ENCODE assay signal across 8 cellular contexts in the genomic region with DNA sequence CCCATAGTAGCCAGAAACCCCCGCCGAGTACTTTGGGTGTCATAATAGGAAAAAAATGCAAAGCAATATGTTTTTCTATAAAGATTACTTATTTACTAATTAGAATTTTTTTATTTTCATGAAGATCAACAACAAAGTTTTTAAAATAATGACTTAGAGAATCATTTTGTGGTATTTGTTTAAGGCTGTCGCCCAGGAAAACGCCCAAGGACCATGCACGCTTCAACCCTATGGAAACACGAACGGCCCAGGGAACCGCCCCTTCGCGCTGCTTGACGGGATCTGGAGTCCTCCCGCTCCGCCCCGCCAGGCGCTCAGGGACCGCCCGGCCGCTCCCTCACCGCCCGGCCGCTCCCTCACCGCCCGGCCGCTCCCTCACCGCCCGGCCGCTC. TPM values are rescaled to one million over a fixed set of nuclear protein-coding genes. Genes with fewer than 3 reads are reported as not detected.
DNase-seq lines count a peak whose midpoint lies in the region; ATAC-seq and TF ChIP-seq lines count a peak whose summit lies in the region.

No MANE protein-coding gene starts in this region.

- H3K9me3 Mint-ChIP-seq in IgD-negative memory B cell, result no peaks in the 10 kb centered on the region

- DNase-seq in COR-L47 (lab: John Stamatoyannopoulos, UW) (peak; percentile 99), SK-N-SH (no peak), hippocampal formation (lab: John Stamatoyannopoulos, UW) (peak; percentile 95 to 97), AG08396 (ENCODE audit: low spot score) (no peak)
- DNase-seq in activated naive CD4-positive, alpha-beta T cell (lab: John Stamatoyannopoulos, UW), result peak; percentile 68 to 83 (median 81)
- DNase-seq in stimulated activated CD4-positive, alpha-beta T cell treated with anti-CD3 and anti-CD28 coated beads, Interleukin-15, amount 100 ng/mL, for 48 hours (ENCODE audit: low read depth in 2 of 2), result peak; percentile 83 to 88

- ATAC-seq in GM21717 (IDR thresholded peaks at IDR 0.05; ENCODE audit: unreplicated experiment), result peak; percentile 84

- WGBS in SK-N-SH (ENCODE audit: low lambda C conversion rate), result 5% methylated on average over 21 of the region's 27 CpGs

- peaks cover 21% of the 10 kb centered on the region; the same call in 1 of the 2 replicates for H4K20me1 ChIP-seq in SK-N-SH (ENCODE audit: insufficient read depth)

- no peak for TF ChIP-seq RAD21 in SK-N-SH (IDR thresholded peaks at IDR 0.05; ENCODE audit: low read length)

- H3F3A ChIP-seq in SK-N-SH (replicated peaks; ENCODE audit: insufficient read depth), result peaks cover 4% of the 10 kb centered on the region

- peak overlapping the region; percentile 16 to 48; a peak in 2 of 4 replicates for H3K27ac ChIP-seq in SK-N-SH (ENCODE audit: low read depth in 2 of 2, low read length in 1 of 2)

- no peaks in the 10 kb centered on the region for H3K9me2 ChIP-seq in SK-N-SH

- no peaks in the 10 kb centered on the region for H3K27me3 ChIP-seq in SK-N-SH (ENCODE audit: insufficient read depth)

- peak overlapping the region; percentile 94 to 96 (median 94) for H3K4me3 Mint-ChIP-seq in IgD-negative memory B cell

- no peaks in the 10 kb centered on the region for H3K9me3 ChIP-seq in SK-N-SH

- H3K79me2 ChIP-seq in SK-N-SH (ENCODE audit: insufficient read depth), result peaks cover 46% of the 10 kb centered on the region

- H2AFZ ChIP-seq in SK-N-SH (ENCODE audit: low read depth), result peak overlapping the region; percentile 79

- CTCF ChIA-PET in SK-N-SH (lab: Yijun Ruan, JAX), result interaction anchor here (2.4 kb wide), 1 partner anchor 13 kb away, joined by 5 read pairs; no protein-coding TSS in a partner anchor

- H3K36me3 ChIP-seq in SK-N-SH (replicated peaks in 1 of 2; ENCODE audit: control insufficient read depth in 1 of 2, insufficient read depth in 2 of 2, low read length in 1 of 2), result peaks cover 17 to 29% of the 10 kb centered on the region in 2 experiments

- peaks cover 4 to 7% (median 6%) of the 10 kb centered on the region in 3 donors for H3K4me1 Mint-ChIP-seq in IgD-negative memory B cell

- peaks cover 2 to 8% of the 10 kb centered on the region in 2 experiments; a peak in 3 of 4 replicates for H3K4me1 ChIP-seq in SK-N-SH (ENCODE audit: control insufficient read depth in 1 of 2, insufficient read depth in 2 of 2, low read depth in 1 of 2, low read length in 1 of 2)

- no peak for TF ChIP-seq CTCF in SK-N-SH (IDR thresholded peaks at IDR 0.05)

- no peaks in the 10 kb centered on the region for H3K27me3 Mint-ChIP-seq in IgD-negative memory B cell

- no peak overlapping the region for H3K9ac ChIP-seq in SK-N-SH

- POLR2A ChIA-PET in SK-N-SH (lab: Yijun Ruan, JAX), result interaction anchor here (0.6 to 2.4 kb wide), 2 partner anchors 15 to 177 kb away, joined by 10 to 21 read pairs; no protein-coding TSS in a partner anchor

- peak overlapping the region; percentile 9 to 21; a peak in 2 of 4 replicates for H3K4me3 ChIP-seq in SK-N-SH (ENCODE audit: low read depth in 2 of 2, low read length in 1 of 2)

- peak overlapping the region; percentile 82 to 95 (median 95) for H3K27ac Mint-ChIP-seq in IgD-negative memory B cell

- no peaks in the 10 kb centered on the region for H3K36me3 Mint-ChIP-seq in IgD-negative memory B cell

- peak overlapping the region; percentile 63; the same call in 1 of the 2 replicates for H3K4me2 ChIP-seq in SK-N-SH

- no peak for TF ChIP-seq EP300 in SK-N-SH (IDR thresholded peaks at IDR 0.05; ENCODE audit: borderline replicate concordance in 1 of 2, low read depth in 1 of 2, low read length in 1 of 2)

TF ChIP-seq in SK-N-SH, 30 proteins besides CTCF, POLR2A, EP300 and RAD21:
- TF ChIP-seq TEAD4 (IDR thresholded peaks at IDR 0.05; ENCODE audit: borderline replicate concordance, insufficient read depth) (no peak), REST (IDR thresholded peaks at IDR 0.05; ENCODE audit: low read depth, low read length) (no peak), USF2 (IDR thresholded peaks at IDR 0.05; ENCODE audit: borderline replicate concordance, low read depth, low read length) (no peak), RFX5 (IDR thresholded peaks at IDR 0.05; ENCODE audit: low read length) (no peak), FOXJ3 (CRISPR knock-in tag; IDR thresholded peaks at IDR 0.05) (no peak), MXI1 (IDR thresholded peaks at IDR 0.05; ENCODE audit: low read depth, low read length) (no peak), TCF12 (IDR thresholded peaks at IDR 0.05) (peak; percentile 12; the same call in 1 of the 2 replicates), FOSL2 (IDR thresholded peaks at IDR 0.05; ENCODE audit: borderline replicate concordance, low read depth) (no peak), RXRA (IDR thresholded peaks at IDR 0.05; ENCODE audit: borderline replicate concordance, low read depth) (no peak)
- TF ChIP-seq, protein P1, sequence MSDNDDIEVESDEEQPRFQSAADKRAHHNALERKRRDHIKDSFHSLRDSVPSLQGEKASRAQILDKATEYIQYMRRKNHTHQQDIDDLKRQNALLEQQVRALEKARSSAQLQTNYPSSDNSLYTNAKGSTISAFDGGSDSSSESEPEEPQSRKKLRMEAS (IDR thresholded peaks at IDR 0.05; ENCODE audit: low read depth), result peak; percentile 58

RNA-seq across cellular contexts. Expression of gene KPNA2, which starts 0.4 kb away (rescaled TPM):
- 32.3 TPM for polyA plus RNA-seq in IgD-negative memory B cell
- 122 and 139 TPM in 2 replicates for polyA plus RNA-seq in SK-N-SH (2012; rRNA removed)
- 122 and 123 TPM in 2 replicates for polyA plus RNA-seq in SK-N-SH (2012; cell fraction: cytosol; rRNA removed)
- 71.3 and 114 TPM in 2 replicates for polyA plus RNA-seq in SK-N-SH (2012; cell fraction: nucleus; rRNA removed)

RNA-seq across cellular contexts. Expression of gene C17orf58, which starts 38.9 kb away (rescaled TPM):
- polyA plus RNA-seq in IgD-negative memory B cell, result 1.6 TPM
- 21.2 and 22.9 TPM in 2 replicates for polyA plus RNA-seq in SK-N-SH (2012; rRNA removed)
- polyA plus RNA-seq in SK-N-SH (2012; cell fraction: cytosol; rRNA removed), result 23.1 and 23.4 TPM in 2 replicates
- 9.6 and 13.8 TPM in 2 replicates for polyA plus RNA-seq in SK-N-SH (2012; cell fraction: nucleus; rRNA removed)

Comparison
In these comparisons a context has a peak if more than half of its experiments do, and no peak if none do; other contexts are left out.
1. DNase-seq: peak in COR-L47 (single experiment), activated naive CD4-positive, alpha-beta T cell (4 of 4), hippocampal formation (2 of 2) and stimulated activated CD4-positive, alpha-beta T cell treated with anti-CD3 and anti-CD28 coated beads, Interleukin-15, amount 100 ng/mL, for 48 hours (2 of 2); none in SK-N-SH (single experiment) and AG08396 (single experiment).